Comparison of ENCODE assay signal across 10 cellular contexts in genomic region chr2:219309278-219309677, GRCh38. TPM values are rescaled to one million over a fixed set of nuclear protein-coding genes. Genes with fewer than 3 reads are reported as not detected.
DNase-seq lines count a peak whose midpoint lies in the region; ATAC-seq and TF ChIP-seq lines count a peak whose summit lies in the region.
"Had no signal": no experiment of that assay in that cellular context is flagged by ENCODE, and none has a peak within 500 bp of the region (broad histone marks: within the 10 kb centered on the region; RNA-seq: fewer than 3 reads in every experiment).

TSS of gene PTPRN (minus strand) at chr2:219309401. CDS start at chr2:219309332, 69 bp downstream.

- DNase-seq in EH (ENCODE audit: low read depth) (peak; percentile 51), NCI-H2227 treated with DMSO at 0.1 percent for 48 hours (lab: John Stamatoyannopoulos, UW) (peak; percentile 85), cerebellar cortex (ENCODE audit: low spot score) (peak; percentile 72), neural crest cell (ENCODE audit: low read depth, low spot score) (no peak), NCI-H2107 (lab: John Stamatoyannopoulos, UW) (no peak), NK-92 (lab: John Stamatoyannopoulos, UW; ENCODE audit: unreplicated experiment) (no peak)
- DNase-seq in stimulated activated CD4-positive, alpha-beta T cell treated with anti-CD3 and anti-CD28 coated beads, Interleukin-4, amount 100 ng/mL, for 4 hours: no peak
- DNase-seq: T-helper 9 cell, tibial artery had no signal

- no peak for ATAC-seq in HG03432 (IDR thresholded peaks at IDR 0.05; ENCODE audit: unreplicated experiment)

- no peak for TF ChIP-seq CTCF in neural crest cell (conservative IDR thresholded peaks at IDR 0.05)

- H3K4me1 Mint-ChIP-seq in neural crest cell: no peaks in the 10 kb centered on the region

- no peak within 1 kb of the TSS for H3K27ac Mint-ChIP-seq in neural crest cell (ENCODE audit: unreplicated experiment)

- H3K9me3 Mint-ChIP-seq in neural crest cell: no peaks in the 10 kb centered on the region

- peaks cover 82% of the 10 kb centered on the region for H3K27me3 Mint-ChIP-seq in neural crest cell (ENCODE audit: low read depth)

- H3K36me3 Mint-ChIP-seq in neural crest cell (ENCODE audit: low read depth): no peaks in the 10 kb centered on the region

- H3K4me3 Mint-ChIP-seq in neural crest cell: peak within 1 kb of the TSS; percentile 52

RNA-seq across cellular contexts. Expression of gene PTPRN, which starts in this region (rescaled TPM):
- total RNA-seq in neural crest cell: 3.2 and 4.1 TPM in 2 replicates

Comparison
In these comparisons a context has a peak if more than half of its experiments do, and no peak if none do; other contexts are left out.
1. DNase-seq: peak in EH (single experiment), NCI-H2227 treated with DMSO at 0.1 percent for 48 hours (single experiment) and cerebellar cortex (single experiment); none in neural crest cell (single experiment), stimulated activated CD4-positive, alpha-beta T cell treated with anti-CD3 and anti-CD28 coated beads, Interleukin-4, amount 100 ng/mL, for 4 hours (0 of 2), NCI-H2107 (single experiment) and NK-92 (single experiment).